Comparison of ENCODE assay signal across 17 cellular contexts in the genomic region with DNA sequence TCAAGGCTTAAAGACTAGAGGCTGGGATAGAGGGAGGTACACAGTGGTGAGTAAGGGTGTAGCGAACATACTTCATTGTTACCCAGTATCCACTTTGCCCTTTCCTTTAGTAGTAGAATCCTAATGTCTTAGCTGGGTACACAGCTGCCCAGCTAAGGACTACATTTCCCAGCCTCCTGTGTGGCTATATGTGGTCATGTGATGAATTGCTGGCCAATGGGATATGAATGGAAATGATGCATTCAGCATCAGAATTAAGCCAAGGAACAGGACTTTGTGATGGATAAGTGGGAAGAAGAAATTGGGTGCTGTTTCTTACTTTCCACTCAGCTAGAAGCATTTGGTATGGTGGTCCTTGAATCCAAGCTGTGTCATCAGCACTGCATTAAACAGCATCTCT. TPM values are rescaled to one million over a fixed set of nuclear protein-coding genes. Genes with fewer than 3 reads are reported as not detected.
DNase-seq lines count a peak whose midpoint lies in the region; ATAC-seq, FAIRE-seq and TF ChIP-seq lines count a peak whose summit lies in the region.
"Had no signal": no experiment of that assay in that cellular context is flagged by ENCODE, and none has a peak within 500 bp of the region (broad histone marks: within the 10 kb centered on the region; RNA-seq: fewer than 3 reads in every experiment).

No MANE protein-coding gene starts in this region.

- H3K14ac ChIP-seq in IMR-90 (replicated peaks; ENCODE audit: low read depth, low read length) = no peak overlapping the region

- peak; percentile 44 for DNase-seq in AG08395 (ENCODE audit: low spot score)
- peak; percentile 33 for DNase-seq in IMR-90
- DNase-seq in astrocyte of the spinal cord (ENCODE audit: low read depth, low spot score) = peak; percentile 33
- DNase-seq in hepatic stellate cell (ENCODE audit: low spot score) = peak; percentile 66
- no peak for DNase-seq in small intestine
- no peak for DNase-seq in superior temporal gyrus (ENCODE audit: extremely low spot score)
- DNase-seq: activated CD8-positive, alpha-beta memory T cell treated with anti-CD3 and anti-CD28 coated beads for 24 hours; anterior cingulate cortex; Calu3; NCI-H1105 treated with DMSO at 0.1 percent for 48 hours; NCI-H226; nephron progenitor cell; stimulated activated CD4-positive, alpha-beta T cell treated with anti-CD3 and anti-CD28 coated beads, Interleukin-2, amount 100 ng/mL, for 24 hours; thyroid gland had no signal

- TF ChIP-seq RAD21 in IMR-90 (IDR thresholded peaks at IDR 0.05; ENCODE audit: low read length) = no peak

- no CpG with 5 or more reads among the region's 1 CpG for WGBS in IMR-90 (ENCODE audit: extremely low coverage in 2 of 2, insufficient read length in 1 of 2), 2 experiments
- WGBS in small intestine, 3 donors = 98 to 100% (median 100%) methylated on average over 1 of the region's 1 CpG

- H3K23ac ChIP-seq in IMR-90 (ENCODE audit: low read depth, low read length) = no peak overlapping the region

- no peak overlapping the region for H3K27ac ChIP-seq in IMR-90 (ENCODE audit: insufficient read depth, low read length)
- no peak overlapping the region for H3K27ac ChIP-seq in small intestine (ENCODE audit: low read depth in 1 of 2, low read length in 1 of 2)
- H3K27ac ChIP-seq: thyroid gland had no signal

- H4K91ac ChIP-seq in IMR-90 (ENCODE audit: insufficient read depth, low read depth, low read length) = no peak overlapping the region

- H3K18ac ChIP-seq in IMR-90 (ENCODE audit: low read depth, low read length) = no peak overlapping the region

- no peak overlapping the region for H2AFZ ChIP-seq in IMR-90 (replicated peaks; ENCODE audit: low read length, poor library complexity)

- H2BK120ac ChIP-seq in IMR-90 (ENCODE audit: low read depth, low read length) = no peak overlapping the region

- dilution Hi-C loops in IMR-90 (cut with HindIII; ENCODE audit: low sequenced_read_pairs, unreplicated experiment) = no loop called here

- H3K4me1 ChIP-seq in IMR-90 (ENCODE audit: control insufficient read depth, insufficient read depth, low read length) (no peaks in the 10 kb centered on the region), small intestine (ENCODE audit: control insufficient read depth in 2 of 2, insufficient read depth in 1 of 2, low read depth in 1 of 2, low read length in 1 of 2) (no peaks in the 10 kb centered on the region)
- H3K4me1 ChIP-seq: thyroid gland had no signal

- H3K79me1 ChIP-seq in IMR-90 (ENCODE audit: low read depth in 1 of 2, low read length in 2 of 2) = no peaks in the 10 kb centered on the region

- CTCF ChIA-PET in IMR-90 (lab: Yijun Ruan, JAX) = no interaction called here

- no peak overlapping the region for H3K4ac ChIP-seq in IMR-90 (ENCODE audit: low read depth, low read length)

- TF ChIP-seq CTCF in IMR-90 (conservative IDR thresholded peaks at IDR 0.05; ENCODE audit: low read depth, low read length) = no peak
- TF ChIP-seq CTCF in astrocyte of the spinal cord (IDR thresholded peaks at IDR 0.05; ENCODE audit: low read depth, low read length) = no peak

- peaks cover 7% of the 10 kb centered on the region; the same call in 1 of the 2 replicates for H3K9me1 ChIP-seq in IMR-90 (ENCODE audit: insufficient read depth, low read length)

- no peak overlapping the region for H2AK9ac ChIP-seq in IMR-90 (replicated peaks; ENCODE audit: low read depth, low read length, poor library complexity)

- H4K8ac ChIP-seq in IMR-90 (ENCODE audit: low read depth in 2 of 2, low read length in 2 of 2) = no peak overlapping the region

- no peak overlapping the region for H2BK15ac ChIP-seq in IMR-90 (ENCODE audit: low read depth, low read length)

- H3K4me3 ChIP-seq in IMR-90 (ENCODE audit: insufficient read depth, low read depth, low read length) (no peak overlapping the region), astrocyte of the spinal cord (ENCODE audit: low read depth, low read length) (no peak overlapping the region), small intestine (ENCODE audit: low read depth in 1 of 2, low read length in 2 of 2) (no peak overlapping the region)
- H3K4me3 ChIP-seq: thyroid gland had no signal

- intact Hi-C loops in IMR-90 (cut with micrococcal nuclease) = no loop called here

- H3K4me2 ChIP-seq in IMR-90 (ENCODE audit: low read depth, low read length) = no peak overlapping the region

- peaks cover 2% of the 10 kb centered on the region for H3K27me3 ChIP-seq in IMR-90 (ENCODE audit: control insufficient read depth, insufficient read depth, low read length)
- H3K27me3 ChIP-seq in small intestine (ENCODE audit: control insufficient read depth in 2 of 2, insufficient read depth in 2 of 2, low read length in 2 of 2) = no peaks in the 10 kb centered on the region
- H3K27me3 ChIP-seq: thyroid gland had no signal

- no peak for FAIRE-seq in small intestine (lab: Jason Lieb, UNC)

- ATAC-seq in IMR-90 (ENCODE audit: low read depth) (no peak), HG03108 (IDR thresholded peaks at IDR 0.05; ENCODE audit: unreplicated experiment) (no peak), HG03135 (IDR thresholded peaks at IDR 0.05; ENCODE audit: unreplicated experiment) (no peak)
- ATAC-seq: activated T-helper 17 cell treated with anti-CD3 and anti-CD28 coated beads, Interleukin-2, amount 50 U/mL, for 72 hours had no signal

- H2AK5ac ChIP-seq in IMR-90 (ENCODE audit: low read depth, low read length) = no peak overlapping the region

- POLR2A ChIA-PET in IMR-90 (lab: Charles Lee; ENCODE audit: unreplicated experiment) = no interaction called here

- no peak overlapping the region for H3K9ac ChIP-seq in IMR-90 (ENCODE audit: low read depth, low read length)

- H4K20me1 ChIP-seq in IMR-90 (ENCODE audit: insufficient read depth, low read length) = no peaks in the 10 kb centered on the region

- no peaks in the 10 kb centered on the region for H3K36me3 ChIP-seq in IMR-90 (ENCODE audit: control insufficient read depth, insufficient read depth, low read length)
- no peaks in the 10 kb centered on the region for H3K36me3 ChIP-seq in small intestine (ENCODE audit: control insufficient read depth in 2 of 2, insufficient read depth in 2 of 2, low read length in 2 of 2)
- H3K36me3 ChIP-seq: thyroid gland had no signal

- no peak overlapping the region for H3K56ac ChIP-seq in IMR-90 (ENCODE audit: extremely low read depth, insufficient read depth, low read length)

- H3K9me3 ChIP-seq in IMR-90 (ENCODE audit: control insufficient read depth, insufficient read depth, low read length) = no peaks in the 10 kb centered on the region
- H3K9me3 ChIP-seq in small intestine (ENCODE audit: control insufficient read depth, low read depth) = no peaks in the 10 kb centered on the region
- H3K9me3 ChIP-seq: thyroid gland had no signal

- H2BK20ac ChIP-seq in IMR-90 (ENCODE audit: low read depth, low read length) = no peak overlapping the region

- BruUV-seq in IMR-90 (replicated peaks; lab: Mats Ljungman, UMichigan) = no TSS peak

- in situ Hi-C loops in IMR-90 (cut with MboI; ENCODE audit: low sequenced_read_pairs) (no loop called here), astrocyte of the spinal cord (cut with HindIII; ENCODE audit: low sequenced_read_pairs) (no loop called here)

- no peak overlapping the region for H2BK5ac ChIP-seq in IMR-90 (ENCODE audit: low read depth, low read length, poor library complexity, severe bottlenecking)

- H4K5ac ChIP-seq in IMR-90 (ENCODE audit: low read depth, low read length) = no peak overlapping the region

- no peak for TF ChIP-seq POLR2A in IMR-90 (IDR thresholded peaks at IDR 0.05; ENCODE audit: low read depth, low read length)

TF ChIP-seq in IMR-90, 13 proteins besides CTCF, POLR2A, EP300 and RAD21:
- no peak for TF ChIP-seq RCOR1 (IDR thresholded peaks at IDR 0.05; ENCODE audit: insufficient replicate concordance, low read length)
- TF ChIP-seq, protein P1, sequence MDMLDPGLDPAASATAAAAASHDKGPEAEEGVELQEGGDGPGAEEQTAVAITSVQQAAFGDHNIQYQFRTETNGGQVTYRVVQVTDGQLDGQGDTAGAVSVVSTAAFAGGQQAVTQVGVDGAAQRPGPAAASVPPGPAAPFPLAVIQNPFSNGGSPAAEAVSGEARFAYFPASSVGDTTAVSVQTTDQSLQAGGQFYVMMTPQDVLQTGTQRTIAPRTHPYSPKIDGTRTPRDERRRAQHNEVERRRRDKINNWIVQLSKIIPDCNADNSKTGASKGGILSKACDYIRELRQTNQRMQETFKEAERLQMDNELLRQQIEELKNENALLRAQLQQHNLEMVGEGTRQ (IDR thresholded peaks at IDR 0.05; ENCODE audit: low read depth, low read length) = peak; percentile 91

RNA-seq across cellular contexts. Expression of a gene that starts 55.9 kb away (rescaled TPM):
- 15.2 and 23.9 TPM in 2 replicates for total RNA-seq in IMR-90 (2012; rRNA removed)
- polyA plus RNA-seq in IMR-90 (2012; rRNA removed) (25.8 and 29.9 TPM in 2 replicates), small intestine (1 to 10 TPM in 2 of 3 donors, under 1 TPM in 1; 0.22 to 1.9 (median 1.2) TPM)
- polyA plus RNA-seq in IMR-90 (2012; cell fraction: cytosol; rRNA removed) = 59.6 and 70.0 TPM in 2 replicates
- 22.9 and 59.6 TPM in 2 replicates for polyA plus RNA-seq in IMR-90 (2012; cell fraction: nucleus; rRNA removed; ENCODE audit: low replicate concordance)
- total RNA-seq: activated T-helper 17 cell treated with anti-CD3 and anti-CD28 coated beads, Interleukin-2, amount 50 U/mL, for 72 hours had no signal

Comparison
In these comparisons a context has a peak if more than half of its experiments do, and no peak if none do; other contexts are left out.
1. DNase-seq: peak in AG08395 (single experiment), IMR-90 (single experiment), astrocyte of the spinal cord (single experiment) and hepatic stellate cell (single experiment); none in small intestine (single experiment) and superior temporal gyrus (single experiment).
2. RNA of a gene that starts 55.9 kb away (polyA plus RNA-seq): 22.9 to 70.0 TPM in IMR-90; 0.22 to 1.9 TPM in small intestine; every median in the first group is over 4 times any median in the second.